Comparison of ENCODE assay signal across 8 cellular contexts in the genomic region with DNA sequence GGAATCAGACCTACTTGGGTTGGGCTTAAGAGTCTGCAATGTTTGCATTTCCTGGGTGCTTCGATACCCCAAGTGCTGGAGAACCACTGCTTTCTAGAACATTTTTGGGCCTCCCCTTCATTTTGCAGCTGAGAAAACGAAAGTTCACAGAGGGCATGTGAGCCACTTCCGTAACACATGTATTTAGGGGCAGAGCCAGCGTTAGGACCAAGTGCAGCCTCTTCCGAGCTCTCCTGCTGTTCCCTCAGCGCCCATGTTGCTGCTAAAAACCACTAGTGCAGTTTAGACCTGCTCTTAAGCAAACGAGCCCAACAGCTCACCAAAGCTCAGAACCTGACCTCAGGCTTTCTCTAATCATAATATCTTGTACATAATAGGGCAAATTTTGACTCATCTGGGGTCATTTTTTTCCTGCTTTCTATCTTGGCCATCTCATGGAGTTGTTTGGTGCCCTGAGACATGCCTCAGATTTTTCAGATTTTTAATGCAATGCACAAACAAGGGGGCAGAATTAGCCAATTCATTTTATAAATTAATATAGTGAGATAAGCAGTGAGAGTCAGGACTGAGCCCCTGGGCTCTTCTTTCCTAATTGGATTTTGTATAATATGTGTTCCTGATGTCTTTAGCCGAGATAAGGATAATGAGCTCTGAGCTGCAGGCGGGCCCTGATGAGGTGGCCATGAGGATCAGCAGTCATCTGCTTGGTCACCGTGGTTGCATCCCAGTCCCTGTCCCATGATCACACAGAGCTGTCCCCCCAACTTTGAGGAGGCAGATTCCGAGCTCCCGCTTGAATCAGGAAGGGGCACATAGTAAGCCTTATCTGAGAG. TPM values are rescaled to one million over a fixed set of nuclear protein-coding genes. Genes with fewer than 3 reads are reported as not detected.
DNase-seq lines count a peak whose midpoint lies in the region; ATAC-seq and TF ChIP-seq lines count a peak whose summit lies in the region.

No MANE protein-coding gene starts in this region.

- no peak for TF ChIP-seq POLR2A in NB4 (IDR thresholded peaks at IDR 0.05; ENCODE audit: extremely low read depth, insufficient read length)

- peak overlapping the region; percentile 75 to 91 (median 84) for H3K4me3 Mint-ChIP-seq in CD4-positive, alpha-beta memory T cell
- no peak overlapping the region for H3K4me3 Mint-ChIP-seq in glutamatergic neuron (ENCODE audit: unreplicated experiment)

- H3K27me3 ChIP-seq in CD4-positive, alpha-beta memory T cell (ENCODE audit: insufficient read depth, low read length) = no peaks in the 10 kb centered on the region

- POLR2A ChIA-PET in CD4-positive, alpha-beta memory T cell (lab: Charles Lee; ENCODE audit: partially characterized antibody) = interaction anchor here (0.5 to 3.2 kb wide), 15 partner anchors 11 to 458 kb away, joined by 3 to 84 read pairs (median 5); a partner anchor contains a TSS

- peaks cover 39% of the 10 kb centered on the region for H3K4me1 ChIP-seq in CD4-positive, alpha-beta memory T cell (ENCODE audit: insufficient read depth, low read length)
- peaks cover 3% of the 10 kb centered on the region for H3K4me1 ChIP-seq in mucosa of descending colon (ENCODE audit: low read depth)

- H3K9me3 ChIP-seq in CD4-positive, alpha-beta memory T cell (ENCODE audit: control insufficient read depth in 1 of 2, low read length in 2 of 2) = no peaks in the 10 kb centered on the region
- H3K9me3 ChIP-seq in mucosa of descending colon = no peaks in the 10 kb centered on the region

- peaks cover 33 to 90% (median 48%) of the 10 kb centered on the region in 4 donors for H3K4me1 Mint-ChIP-seq in CD4-positive, alpha-beta memory T cell
- peaks cover 24% of the 10 kb centered on the region for H3K4me1 Mint-ChIP-seq in glutamatergic neuron (ENCODE audit: low read depth, unreplicated experiment)

- H3K9me3 Mint-ChIP-seq in CD4-positive, alpha-beta memory T cell = no peaks in the 10 kb centered on the region
- no peaks in the 10 kb centered on the region for H3K9me3 Mint-ChIP-seq in activated naive CD4-positive, alpha-beta T cell treated with anti-CD3 and anti-CD28 coated beads, Interleukin-2, amount 50 U/mL, for 72 hours
- peaks cover 10% of the 10 kb centered on the region for H3K9me3 Mint-ChIP-seq in glutamatergic neuron (ENCODE audit: unreplicated experiment)

- ATAC-seq in activated naive CD4-positive, alpha-beta T cell treated with anti-CD3 and anti-CD28 coated beads, Interleukin-2, amount 50 U/mL, for 72 hours = peak; percentile 65 to 84
- peak; percentile 57 for ATAC-seq in mucosa of descending colon
- ATAC-seq in HG02938 (IDR thresholded peaks at IDR 0.05; ENCODE audit: unreplicated experiment) = no peak

- H3K27ac ChIP-seq in CD4-positive, alpha-beta memory T cell (ENCODE audit: low read depth, low read length) = peak overlapping the region; percentile 64
- H3K27ac ChIP-seq in substantia nigra (ENCODE audit: low read depth, low read length, poor library complexity, severe bottlenecking) = no peak overlapping the region

- no peaks in the 10 kb centered on the region for H3K36me3 ChIP-seq in CD4-positive, alpha-beta memory T cell (ENCODE audit: insufficient read depth, low read length)
- no peaks in the 10 kb centered on the region for H3K36me3 ChIP-seq in mucosa of descending colon (ENCODE audit: low read depth)

- no peak for TF ChIP-seq CTCF in NB4 (IDR thresholded peaks at IDR 0.05; ENCODE audit: low read depth, low read length)
- no peak for TF ChIP-seq CTCF in mucosa of descending colon (IDR thresholded peaks at IDR 0.05)
- no peak for TF ChIP-seq CTCF in glutamatergic neuron (IDR thresholded peaks at IDR 0.05; ENCODE audit: partially characterized antibody, unreplicated experiment)

- peak overlapping the region; percentile 31 to 48 for H3K4me3 ChIP-seq in CD4-positive, alpha-beta memory T cell (ENCODE audit: low read length in 2 of 2)
- no peak overlapping the region for H3K4me3 ChIP-seq in NB4 (ENCODE audit: low read depth, low read length)
- H3K4me3 ChIP-seq in mucosa of descending colon = no peak overlapping the region

- CTCF ChIA-PET in CD4-positive, alpha-beta memory T cell (lab: Charles Lee; ENCODE audit: partially characterized antibody) = interaction anchor here (0.7 to 2.3 kb wide), 10 partner anchors 11 to 196 kb away, joined by 3 to 16 read pairs (median 4); no protein-coding TSS in a partner anchor

- H3K27ac Mint-ChIP-seq in CD4-positive, alpha-beta memory T cell = peak overlapping the region; percentile 90 to 98 (median 94)
- H3K27ac Mint-ChIP-seq in activated naive CD4-positive, alpha-beta T cell treated with anti-CD3 and anti-CD28 coated beads, Interleukin-2, amount 50 U/mL, for 72 hours = peak overlapping the region; percentile 89 to 90
- H3K27ac Mint-ChIP-seq in glutamatergic neuron (ENCODE audit: unreplicated experiment) = no peak overlapping the region

- H3K27me3 Mint-ChIP-seq in CD4-positive, alpha-beta memory T cell = no peaks in the 10 kb centered on the region
- peaks cover 12% of the 10 kb centered on the region for H3K27me3 Mint-ChIP-seq in glutamatergic neuron (ENCODE audit: unreplicated experiment)

- H3K36me3 Mint-ChIP-seq in CD4-positive, alpha-beta memory T cell = peaks cover 9 to 17% of the 10 kb centered on the region in 2 donors
- peaks cover 0 to 20% of the 10 kb centered on the region in 2 donors for H3K36me3 Mint-ChIP-seq in activated naive CD4-positive, alpha-beta T cell treated with anti-CD3 and anti-CD28 coated beads, Interleukin-2, amount 50 U/mL, for 72 hours
- H3K36me3 Mint-ChIP-seq in glutamatergic neuron (ENCODE audit: unreplicated experiment) = no peaks in the 10 kb centered on the region

- intact Hi-C loops in CD4-positive, alpha-beta memory T cell (cut with micrococcal nuclease) = loop anchor here (1.0 kb wide), 1 partner anchor 9 kb away; no protein-coding TSS in a partner anchor
- intact Hi-C loops in mucosa of descending colon (cut with DNase I, micrococcal nuclease) = no loop called here

- DNase-seq in CD4-positive, alpha-beta memory T cell = peak; percentile 65 to 78 (median 70)
- DNase-seq in NB4 (ENCODE audit: low read depth) (peak; percentile 31), mucosa of descending colon (no peak), glutamatergic neuron (no peak), substantia nigra (lab: John Stamatoyannopoulos, UW) (no peak)
- no peak for DNase-seq in activated naive CD4-positive, alpha-beta T cell treated with anti-CD3 and anti-CD28 coated beads, Interleukin-2, amount 50 U/mL, for 72 hours (ENCODE audit: low spot score in 2 of 2)
- no peak for DNase-seq in stimulated activated naive CD4-positive, alpha-beta T cell treated with Interleukin-2 at 50 U/mL for 16 hours (lab: John Stamatoyannopoulos, UW)

RNA-seq across cellular contexts. Expression of a gene that starts 12.9 kb away (rescaled TPM):
- 10 to 100 TPM; 20.8 to 21.6 TPM for total RNA-seq in CD4-positive, alpha-beta memory T cell
- 10 to 100 TPM in 1 of 2 donors, 1 to 10 TPM in 1; 8.5 to 27.3 TPM for polyA plus RNA-seq in CD4-positive, alpha-beta memory T cell
- 10 to 100 TPM; 25.5 to 31.9 TPM for total RNA-seq in activated naive CD4-positive, alpha-beta T cell treated with anti-CD3 and anti-CD28 coated beads, Interleukin-2, amount 50 U/mL, for 72 hours
- total RNA-seq in mucosa of descending colon = 10 to 100 TPM; 15.4 to 55.9 (median 26.3) TPM
- total RNA-seq in glutamatergic neuron (ENCODE audit: unreplicated experiment) = 15.7 TPM

Comparison
In these comparisons a context has a peak if more than half of its experiments do, and no peak if none do; other contexts are left out.
1. DNase-seq: peak in CD4-positive, alpha-beta memory T cell (5 of 5) and NB4 (single experiment); none in activated naive CD4-positive, alpha-beta T cell treated with anti-CD3 and anti-CD28 coated beads, Interleukin-2, amount 50 U/mL, for 72 hours (0 of 2), mucosa of descending colon (0 of 3), glutamatergic neuron (single experiment), stimulated activated naive CD4-positive, alpha-beta T cell treated with Interleukin-2 at 50 U/mL for 16 hours (single experiment) and substantia nigra (0 of 49).
2. H3K4me3 ChIP-seq: peak in CD4-positive, alpha-beta memory T cell (2 of 2); none in NB4 (single experiment) and mucosa of descending colon (single experiment).